ENCODE assay signal across 8 cellular contexts in genomic region chr16:56041556-56042140, GRCh38.
DNase-seq lines count a peak whose midpoint lies in the region; ATAC-seq and TF ChIP-seq lines count a peak whose summit lies in the region.

No MANE protein-coding gene starts in this region.

- H3K4me3 Mint-ChIP-seq in osteocyte (ENCODE audit: unreplicated experiment): no peak overlapping the region

- H3K27ac ChIP-seq in DND-41 (ENCODE audit: low read length): no peak overlapping the region

- no peak overlapping the region for H3K4me2 ChIP-seq in DND-41 (ENCODE audit: insufficient read depth, low read length)

- no peak overlapping the region for H3K27ac Mint-ChIP-seq in osteocyte (ENCODE audit: unreplicated experiment)

- ATAC-seq in DND-41 (ENCODE audit: insufficient read depth, low read depth): peak; percentile 53; the same call in 1 of the 3 replicates
- peak; percentile 63 for ATAC-seq in HG02885 (IDR thresholded peaks at IDR 0.05; ENCODE audit: poor library complexity, unreplicated experiment)
- ATAC-seq in GM21447 (IDR thresholded peaks at IDR 0.05; ENCODE audit: unreplicated experiment): no peak
- no peak for ATAC-seq in HG03039 (IDR thresholded peaks at IDR 0.05; ENCODE audit: unreplicated experiment)
- ATAC-seq in HG03460 (IDR thresholded peaks at IDR 0.05; ENCODE audit: unreplicated experiment): no peak

- H3K9me3 ChIP-seq in DND-41 (ENCODE audit: insufficient read depth, low read length, severe bottlenecking): no peaks in the 10 kb centered on the region

- H3K79me2 ChIP-seq in DND-41 (ENCODE audit: insufficient read depth, low read length): no peaks in the 10 kb centered on the region

- no peak overlapping the region for H3K9ac ChIP-seq in DND-41 (ENCODE audit: low read depth, low read length)

- no peaks in the 10 kb centered on the region for H4K20me1 ChIP-seq in DND-41 (ENCODE audit: insufficient read depth, low read length)

- peaks cover 10% of the 10 kb centered on the region for H3K9me3 Mint-ChIP-seq in osteocyte (ENCODE audit: unreplicated experiment)

- no peaks in the 10 kb centered on the region for H3K36me3 Mint-ChIP-seq in osteocyte (ENCODE audit: unreplicated experiment)

- in situ Hi-C loops in SK-MEL-5 (cut with HindIII; ENCODE audit: low pct_unique_long_range_greater_than_20kb, low sequenced_read_pairs): no loop called here

- H2AFZ ChIP-seq in DND-41 (ENCODE audit: low read depth, low read length): no peak overlapping the region

- no peaks in the 10 kb centered on the region for H3K27me3 Mint-ChIP-seq in osteocyte (ENCODE audit: unreplicated experiment)

- no peak overlapping the region for H3K4me3 ChIP-seq in DND-41 (ENCODE audit: low read depth in 1 of 2, low read length in 2 of 2)

- DNase-seq in DND-41: peak; percentile 20
- DNase-seq in SK-MEL-5 (ENCODE audit: low read depth, low spot score): peak; percentile 60
- DNase-seq in cerebellum (ENCODE audit: low spot score): peak; percentile 72
- no peak for DNase-seq in osteocyte (ENCODE audit: extremely low spot score, unreplicated experiment)

- no peaks in the 10 kb centered on the region for H3K4me1 ChIP-seq in DND-41 (ENCODE audit: insufficient read depth, low read length)

- H3K4me1 Mint-ChIP-seq in osteocyte (ENCODE audit: unreplicated experiment): no peaks in the 10 kb centered on the region

- TF ChIP-seq CTCF in DND-41 (IDR thresholded peaks at IDR 0.05; ENCODE audit: borderline replicate concordance, extremely low read depth, low read length, poor library complexity, severe bottlenecking): peak; percentile 59
- TF ChIP-seq CTCF in osteocyte (IDR thresholded peaks at IDR 0.05): peak; percentile 21

- H3K27me3 ChIP-seq in DND-41 (ENCODE audit: insufficient read depth, low read length, poor library complexity): peaks cover 3% of the 10 kb centered on the region

- H3K36me3 ChIP-seq in DND-41 (ENCODE audit: insufficient read depth, low read length): no peaks in the 10 kb centered on the region

Comparison
In these comparisons a context has a peak if more than half of its experiments do, and no peak if none do; other contexts are left out.
1. ATAC-seq: peak in DND-41 (single experiment) and HG02885 (single experiment); none in GM21447 (single experiment), HG03039 (single experiment) and HG03460 (single experiment).